2 cellular contexts compared by ENCODE assay signal in genomic region chr5:69503144-69503488, GRCh38.
TF ChIP-seq lines count a peak whose summit lies in the region.

No MANE protein-coding gene starts in this region.

TF ChIP-seq in IMR-90, 13 proteins besides CTCF, POLR2A, EP300 and RAD21:
- TF ChIP-seq MAFK (IDR thresholded peaks at IDR 0.05; ENCODE audit: low read depth, low read length) (no peak), CEBPB (IDR thresholded peaks at IDR 0.05; ENCODE audit: low read depth, low read length) (no peak), RCOR1 (IDR thresholded peaks at IDR 0.05; ENCODE audit: insufficient replicate concordance, low read length) (no peak), RFX5 (IDR thresholded peaks at IDR 0.05; ENCODE audit: low read depth, low read length) (no peak), SMC3 (IDR thresholded peaks at IDR 0.05; ENCODE audit: low read depth, low read length) (no peak), BHLHE40 (IDR thresholded peaks at IDR 0.05; ENCODE audit: low read depth, low read length) (no peak), FOS (IDR thresholded peaks at IDR 0.05; ENCODE audit: low read depth, low read length) (no peak), NFE2L2 (IDR thresholded peaks at IDR 0.05; ENCODE audit: low read depth, low read length) (no peak), ELK1 (IDR thresholded peaks at IDR 0.05; ENCODE audit: borderline replicate concordance, low read depth, low read length) (no peak), MAZ (IDR thresholded peaks at IDR 0.05; ENCODE audit: borderline replicate concordance, low read depth, low read length) (no peak), CHD1 (IDR thresholded peaks at IDR 0.05; ENCODE audit: low read depth, low read length) (no peak)

TF ChIP-seq in GM12878, 131 proteins besides CTCF, POLR2A, EP300 and RAD21:
- TF ChIP-seq IRF4 (IDR thresholded peaks at IDR 0.05; ENCODE audit: low read depth, low read length) (no peak), USF1 (IDR thresholded peaks at IDR 0.05; ENCODE audit: borderline replicate concordance, extremely low read length, insufficient read depth, low read depth, low read length) (no peak), MYC (IDR thresholded peaks at IDR 0.05; ENCODE audit: insufficient read depth, insufficient read length, insufficient replicate concordance, low read length, severe bottlenecking) (no peak), GATAD2B (conservative IDR thresholded peaks at IDR 0.05; ENCODE audit: low read depth) (no peak), BCL3 (IDR thresholded peaks at IDR 0.05; ENCODE audit: borderline replicate concordance, insufficient read depth, low read depth, low read length, poor library complexity, severe bottlenecking) (no peak), PRDM15 (CRISPR knock-in tag; IDR thresholded peaks at IDR 0.05) (no peak), HCFC1 (IDR thresholded peaks at IDR 0.05; ENCODE audit: low read length) (no peak), ZNF687 (IDR thresholded peaks at IDR 0.05) (no peak), USF2 (IDR thresholded peaks at IDR 0.05; ENCODE audit: borderline replicate concordance, low read depth, low read length) (no peak), PBX3 (IDR thresholded peaks at IDR 0.05; ENCODE audit: insufficient replicate concordance, low read depth, low read length) (no peak)
